29 cellular contexts compared by ENCODE assay signal in the genomic region with DNA sequence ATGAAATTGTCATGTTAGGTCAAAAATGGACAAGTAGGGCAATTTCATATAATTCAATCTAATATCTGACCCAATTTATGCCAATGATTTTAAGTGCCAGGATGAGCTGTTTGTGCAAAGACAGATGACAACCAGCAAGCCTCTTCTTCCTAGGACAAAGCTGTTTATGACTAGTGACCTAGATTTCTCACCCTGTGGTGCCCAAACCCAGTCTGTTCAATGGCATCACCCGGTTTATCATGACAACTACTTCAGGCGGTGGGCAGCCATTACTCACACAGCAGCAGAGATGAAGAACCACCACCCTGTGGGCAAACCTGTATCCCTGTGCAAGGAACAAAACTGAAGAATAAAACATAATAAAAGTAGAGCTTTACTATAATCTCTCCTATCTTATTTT.
"Had no signal": no experiment of that assay in that cellular context is flagged by ENCODE, and none has a peak within 500 bp of the region (broad histone marks: within the 10 kb centered on the region; RNA-seq: fewer than 3 reads in every experiment).

No MANE protein-coding gene starts in this region.

- H3K9me3 Mint-ChIP-seq: activated CD4-positive, alpha-beta memory T cell treated with anti-CD3 and anti-CD28 coated beads, Interleukin-2, amount 10 ng/mL, durations not matched to agents 7 days and 5 days; activated CD4-positive, alpha-beta T cell treated with anti-CD3 and anti-CD28 coated beads, Interleukin-2, amount 10 ng/mL, durations not matched to agents 7 days and 5 days; activated T-cell treated with anti-CD3 and anti-CD28 coated beads, Interleukin-2, amount 50 U/mL, for 24 hours; activated T-cell treated with anti-CD3 and anti-CD28 coated beads, Interleukin-2, amount 50 U/mL, for 72 hours; T-helper 2 cell treated with Interferon-gamma antibody and Interleukin-4, amounts not matched to agents 5 μg/mL and 100 μg/mL, for 36 hours had no signal

- H3K27ac ChIP-seq: brain microvascular endothelial cell, epithelial cell of prostate, esophagus squamous epithelium, gastroesophageal sphincter, heart right ventricle had no signal

- H3K4me1 ChIP-seq: gastroesophageal sphincter had no signal

- H3K36me3 Mint-ChIP-seq: activated naive CD8-positive, alpha-beta T cell had no signal

- H3K27ac Mint-ChIP-seq: activated CD4-positive, alpha-beta memory T cell treated with anti-CD3 and anti-CD28 coated beads, Interleukin-2, amount 10 ng/mL, durations not matched to agents 7 days and 5 days; activated CD4-positive, alpha-beta T cell treated with anti-CD3 and anti-CD28 coated beads, Interleukin-2, amount 10 ng/mL, durations not matched to agents 7 days and 5 days; activated naive CD8-positive, alpha-beta T cell; activated T-cell treated with anti-CD3 and anti-CD28 coated beads, Interleukin-2, amount 50 U/mL, for 24 hours; activated T-cell treated with anti-CD3 and anti-CD28 coated beads, Interleukin-2, amount 50 U/mL, for 72 hours; T-helper 17 cell; T-helper 2 cell treated with Interferon-gamma antibody and Interleukin-4, amounts not matched to agents 5 μg/mL and 100 μg/mL, for 36 hours had no signal

- H3K4me1 Mint-ChIP-seq: activated CD4-positive, alpha-beta memory T cell treated with anti-CD3 and anti-CD28 coated beads, Interleukin-2, amount 10 ng/mL, durations not matched to agents 7 days and 5 days; activated CD4-positive, alpha-beta T cell treated with anti-CD3 and anti-CD28 coated beads, Interleukin-2, amount 10 ng/mL, durations not matched to agents 7 days and 5 days; T-helper 17 cell had no signal

- DNase-seq: activated CD4-positive, alpha-beta memory T cell treated with anti-CD3 and anti-CD28 coated beads, Interleukin-2, amount 10 ng/mL, durations not matched to agents 7 days and 5 days; activated CD4-positive, alpha-beta T cell treated with anti-CD3 and anti-CD28 coated beads for 1 hour; activated CD4-positive, alpha-beta T cell treated with anti-CD3 and anti-CD28 coated beads for 4 hours; activated CD4-positive, alpha-beta T cell treated with anti-CD3 and anti-CD28 coated beads, Interleukin-2, amount 10 ng/mL, durations not matched to agents 7 days and 5 days; activated CD4-positive, alpha-beta T cell treated with anti-CD3 and anti-CD28 coated beads, Interleukin-2, amount 50 U/mL, for 4 hours; activated CD8-positive, alpha-beta memory T cell treated with anti-CD3 and anti-CD28 coated beads, Interleukin-2, amount 50 U/mL, for 48 hours; activated gamma-delta T cell; activated naive CD4-positive, alpha-beta T cell; activated naive CD4-positive, alpha-beta T cell treated with anti-CD3 and anti-CD28 coated beads, Interleukin-2, amount 50 U/mL, for 16 hours; activated T-cell treated with anti-CD3 and anti-CD28 coated beads for 4 hours; activated T-cell treated with anti-CD3 and anti-CD28 coated beads, Interleukin-2, amount 50 U/mL, for 24 hours; activated T-cell treated with anti-CD3 and anti-CD28 coated beads, Interleukin-2, amount 50 U/mL, for 72 hours; amniotic stem cell; anterior cingulate cortex; brain microvascular endothelial cell; cortex of kidney; dermis blood vessel endothelial cell; effector CD8-positive, alpha-beta T cell; esophagus squamous epithelium; foreskin melanocyte; heart right ventricle; hippocampal formation; T-helper 1 cell; T-helper 17 cell; T1000 had no signal

- H3K4me3 ChIP-seq: esophagus squamous epithelium, gastroesophageal sphincter, heart right ventricle had no signal

- H3K4me3 Mint-ChIP-seq: activated CD4-positive, alpha-beta memory T cell treated with anti-CD3 and anti-CD28 coated beads, Interleukin-2, amount 10 ng/mL, durations not matched to agents 7 days and 5 days; activated CD4-positive, alpha-beta T cell treated with anti-CD3 and anti-CD28 coated beads, Interleukin-2, amount 10 ng/mL, durations not matched to agents 7 days and 5 days; activated naive CD8-positive, alpha-beta T cell; activated T-cell treated with anti-CD3 and anti-CD28 coated beads, Interleukin-2, amount 50 U/mL, for 24 hours; activated T-cell treated with anti-CD3 and anti-CD28 coated beads, Interleukin-2, amount 50 U/mL, for 72 hours; T-helper 17 cell; T-helper 2 cell treated with Interferon-gamma antibody and Interleukin-4, amounts not matched to agents 5 μg/mL and 100 μg/mL, for 36 hours had no signal

- H3K36me3 ChIP-seq: brain microvascular endothelial cell, esophagus squamous epithelium, gastroesophageal sphincter, heart right ventricle had no signal

- H3K9me3 ChIP-seq: esophagus squamous epithelium, gastroesophageal sphincter, heart right ventricle had no signal

- H3K27me3 ChIP-seq: brain microvascular endothelial cell, esophagus squamous epithelium, gastroesophageal sphincter, heart right ventricle had no signal

- ATAC-seq: activated T-cell treated with anti-CD3 and anti-CD28 coated beads, Interleukin-2, amount 50 U/mL, for 72 hours; gastroesophageal sphincter; heart right ventricle; T-helper 17 cell had no signal
